Comparison of ENCODE assay signal across 1 cellular context in genomic region chr11:97963528-97964331, GRCh38.
A peak's percentile ranks its signal among the peaks of the same experiment; 100 is the strongest.
TF ChIP-seq lines count a peak whose summit lies in the region.

No MANE protein-coding gene starts in this region.

TF ChIP-seq in K562, 482 proteins besides CTCF, POLR2A, EP300 and RAD21 (continued from another document and continues in another):
- TF ChIP-seq MGA (IDR thresholded peaks at IDR 0.05) (peak; percentile 92), GABPB1 (CRISPR knock-in tag; IDR thresholded peaks at IDR 0.05) (peak; percentile 53; the same call in 1 of the 2 replicates), DMBX1 (CRISPR knock-in tag; IDR thresholded peaks at IDR 0.05; ENCODE audit: borderline replicate concordance) (peak; percentile 100), KAT2B (IDR thresholded peaks at IDR 0.05; ENCODE audit: low read depth, low read length) (no peak), NCOR1 (IDR thresholded peaks at IDR 0.05) (peak; percentile 97), MBD2 (IDR thresholded peaks at IDR 0.05; ENCODE audit: borderline replicate concordance, low read depth) (peak; percentile 67; the same call in 1 of the 2 replicates), FOXK2 (conservative IDR thresholded peaks at IDR 0.05 in 1 of 2, IDR thresholded peaks at IDR 0.05 in 1 of 2; ENCODE audit: low read depth in 2 of 2) (peak; percentile 96 to 98), ZNF764 (CRISPR knock-in tag; IDR thresholded peaks at IDR 0.05; ENCODE audit: low read depth) (peak; percentile 80), ZBTB7A (IDR thresholded peaks at IDR 0.05; ENCODE audit: borderline replicate concordance, control insufficient read depth, low read depth, low read length) (peak; percentile 93), LARP7 (IDR thresholded peaks at IDR 0.05) (no peak), ARNT (IDR thresholded peaks at IDR 0.05) (peak; percentile 56 to 69; a peak in 2 of 4 replicates), SLC30A9 (CRISPR knock-in tag; IDR thresholded peaks at IDR 0.05) (peak; percentile 91), DACH1 (IDR thresholded peaks at IDR 0.05; ENCODE audit: partially characterized antibody) (peak; percentile 46), ZBTB2 (IDR thresholded peaks at IDR 0.05) (peak; percentile 57), CLOCK (CRISPR knock-in tag; IDR thresholded peaks at IDR 0.05; ENCODE audit: borderline replicate concordance) (peak; percentile 97), TAF7 (tag; IDR thresholded peaks at IDR 0.05) (peak; percentile 87), ZNF165 (CRISPR knock-in tag; IDR thresholded peaks at IDR 0.05; ENCODE audit: borderline replicate concordance) (peak; percentile 99), NFATC3 (IDR thresholded peaks at IDR 0.05) (no peak), HDAC6 (IDR thresholded peaks at IDR 0.05; ENCODE audit: low read depth, low read length) (no peak), PTRF (tag; IDR thresholded peaks at IDR 0.05) (peak; percentile 98), ZBTB40 (IDR thresholded peaks at IDR 0.05) (no peak), ZBTB40 (CRISPR knock-in tag; IDR thresholded peaks at IDR 0.05) (no peak), FOXM1 (IDR thresholded peaks at IDR 0.05; ENCODE audit: low read depth) (peak; percentile 88), FOXM1 (CRISPR knock-in tag; IDR thresholded peaks at IDR 0.05; ENCODE audit: low read depth) (no peak), ZBED1 (IDR thresholded peaks at IDR 0.05) (peak; percentile 83; the same call in 1 of the 2 replicates), RBM17 (IDR thresholded peaks at IDR 0.05; ENCODE audit: borderline replicate concordance, low read depth, low read length) (no peak), ZNF212 (CRISPR knock-in tag; IDR thresholded peaks at IDR 0.05) (peak; percentile 97), LEF1 (IDR thresholded peaks at IDR 0.05) (peak; percentile 98), MBD1 (CRISPR knock-in tag; IDR thresholded peaks at IDR 0.05) (peak; percentile 98), ELF1 (tag; IDR thresholded peaks at IDR 0.05) (peak; percentile 47; the same call in 1 of the 2 replicates), PYGO2 (tag; IDR thresholded peaks at IDR 0.05) (peak; percentile 93), FOXP1 (CRISPR knock-in tag; IDR thresholded peaks at IDR 0.05) (peak; percentile 59; the same call in 1 of the 2 replicates), ZNF696 (CRISPR knock-in tag; conservative IDR thresholded peaks at IDR 0.05) (peak; percentile 94)
